In genomic region chr6:33271608-33272357, GRCh38 we compare ENCODE assay signal across 1 cellular context.
TF ChIP-seq lines count a peak whose summit lies in the region.

RPS18 (plus strand) TSS chr6:33272075; CDS start chr6:33272120, 45 bp downstream.
VPS52 (minus strand) TSS chr6:33271876; CDS start chr6:33271675, 201 bp downstream.

TF ChIP-seq in HEK293, 187 proteins besides CTCF, POLR2A, EP300 and RAD21 (continued from another document and continues in another):
- TF ChIP-seq ZSCAN18 (tag by site-specific recombination; IDR thresholded peaks at IDR 0.05) (peak; percentile 89), REST (tag by site-specific recombination; IDR thresholded peaks at IDR 0.05) (0 out of 2 replicates have a peak, but pooled peaks have one; percentile 31), PRDM2 (tag by site-specific recombination; IDR thresholded peaks at IDR 0.05; ENCODE audit: borderline replicate concordance) (no peak), ZNF585B (tag by site-specific recombination; IDR thresholded peaks at IDR 0.05) (no peak), ZNF202 (tag by site-specific recombination; IDR thresholded peaks at IDR 0.05; ENCODE audit: borderline replicate concordance) (no peak), GLI4 (tag by site-specific recombination; IDR thresholded peaks at IDR 0.05) (peak; percentile 39), ZNF664 (tag by site-specific recombination; IDR thresholded peaks at IDR 0.05) (no peak), ZNF391 (tag by site-specific recombination; IDR thresholded peaks at IDR 0.05; ENCODE audit: borderline replicate concordance, low read depth) (no peak; the same call in none of the 2 replicates), OSR2 (tag by site-specific recombination; IDR thresholded peaks at IDR 0.05) (peak; percentile 20; the same call in 1 of the 2 replicates), GFI1B (tag by site-specific recombination; IDR thresholded peaks at IDR 0.05) (no peak), PRDM10 (tag by site-specific recombination; IDR thresholded peaks at IDR 0.05) (peak; percentile 40; the same call in 1 of the 2 replicates), ZNF530 (tag by site-specific recombination; IDR thresholded peaks at IDR 0.05; ENCODE audit: low read depth) (0 out of 2 replicates have a peak, but pooled peaks have one; percentile 8), ZNF175 (tag by site-specific recombination; IDR thresholded peaks at IDR 0.05) (no peak), PRDM6 (tag by site-specific recombination; IDR thresholded peaks at IDR 0.05) (no peak), EGR2 (tag by site-specific recombination; IDR thresholded peaks at IDR 0.05; ENCODE audit: low read depth) (no peak), SP7 (tag by site-specific recombination; IDR thresholded peaks at IDR 0.05) (peak; percentile 95), ZNF626 (tag by site-specific recombination; IDR thresholded peaks at IDR 0.05) (no peak), ZBTB8A (tag by site-specific recombination; IDR thresholded peaks at IDR 0.05) (peak; percentile 66), ZNF692 (tag by site-specific recombination; IDR thresholded peaks at IDR 0.05) (0 out of 2 replicates have a peak, but pooled peaks have one; percentile 56), ZBTB26 (tag by site-specific recombination; optimal IDR thresholded peaks at IDR 0.05) (peak; percentile 44), ELK4 (IDR thresholded peaks at IDR 0.05; ENCODE audit: borderline replicate concordance, low read depth, low read length) (0 out of 2 replicates have a peak, but pooled peaks have one; percentile 15), PBX3 (CRISPR knock-in tag; IDR thresholded peaks at IDR 0.05) (peak; percentile 78), ZNF114 (tag by site-specific recombination; IDR thresholded peaks at IDR 0.05) (no peak), ZNF157 (tag by site-specific recombination; IDR thresholded peaks at IDR 0.05) (no peak), ZNF174 (tag by site-specific recombination; IDR thresholded peaks at IDR 0.05) (no peak), ZNF596 (tag by site-specific recombination; IDR thresholded peaks at IDR 0.05) (no peak)
